In genomic region chr11:2400069-2400760, GRCh38 we compare ENCODE assay signal across 7 cellular contexts.
A peak's percentile ranks its signal among the peaks of the same experiment; 100 is the strongest.
DNase-seq lines count a peak whose midpoint lies in the region; ATAC-seq and TF ChIP-seq lines count a peak whose summit lies in the region.

Gene TSSC4 (plus strand): TSS chr11:2400750. CDS start chr11:2402634, 1,884 bp downstream.

- peak; percentile 99 for TF ChIP-seq CTCF in astrocyte of the spinal cord (IDR thresholded peaks at IDR 0.05; ENCODE audit: low read depth, low read length)
- TF ChIP-seq CTCF in retinal pigment epithelial cell (conservative IDR thresholded peaks at IDR 0.05; ENCODE audit: low read depth, low read length), result peak; percentile 99

- peak; percentile 89 for TF ChIP-seq POLR2A in GM18505 (IDR thresholded peaks at IDR 0.05; ENCODE audit: borderline replicate concordance, extremely low read depth, insufficient read depth, insufficient read length)

- in situ Hi-C loops in astrocyte of the spinal cord (cut with HindIII; ENCODE audit: low sequenced_read_pairs), result no loop called here

- peak; percentile 77 for ATAC-seq in GM18505 (IDR thresholded peaks at IDR 0.05; ENCODE audit: unreplicated experiment)
- peak; percentile 75 for ATAC-seq in HG02981 (IDR thresholded peaks at IDR 0.05; ENCODE audit: unreplicated experiment)

- H3K4me3 ChIP-seq in astrocyte of the spinal cord (ENCODE audit: low read depth, low read length) (peak within 1 kb of the TSS; percentile 90), retinal pigment epithelial cell (ENCODE audit: low read length) (peak within 1 kb of the TSS; percentile 100)

- DNase-seq in NCI-H2029 treated with DMSO at 0.1 percent for 48 hours (lab: John Stamatoyannopoulos, UW), result peak; percentile 98
- DNase-seq in T1000 (lab: John Stamatoyannopoulos, UW), result peak; percentile 98
- peak; percentile 100 for DNase-seq in astrocyte of the spinal cord (ENCODE audit: low read depth, low spot score)
- peak; percentile 99 to 100 for DNase-seq in hippocampal formation (lab: John Stamatoyannopoulos, UW)
- DNase-seq in retinal pigment epithelial cell (ENCODE audit: low read depth), result peak; percentile 98

Comparison
In these comparisons a context has a peak if more than half of its experiments do, and no peak if none do; other contexts are left out.
1. Peak in every context shown above with its lines: DNase-seq, ATAC-seq and H3K4me3 ChIP-seq.